In the genomic region with DNA sequence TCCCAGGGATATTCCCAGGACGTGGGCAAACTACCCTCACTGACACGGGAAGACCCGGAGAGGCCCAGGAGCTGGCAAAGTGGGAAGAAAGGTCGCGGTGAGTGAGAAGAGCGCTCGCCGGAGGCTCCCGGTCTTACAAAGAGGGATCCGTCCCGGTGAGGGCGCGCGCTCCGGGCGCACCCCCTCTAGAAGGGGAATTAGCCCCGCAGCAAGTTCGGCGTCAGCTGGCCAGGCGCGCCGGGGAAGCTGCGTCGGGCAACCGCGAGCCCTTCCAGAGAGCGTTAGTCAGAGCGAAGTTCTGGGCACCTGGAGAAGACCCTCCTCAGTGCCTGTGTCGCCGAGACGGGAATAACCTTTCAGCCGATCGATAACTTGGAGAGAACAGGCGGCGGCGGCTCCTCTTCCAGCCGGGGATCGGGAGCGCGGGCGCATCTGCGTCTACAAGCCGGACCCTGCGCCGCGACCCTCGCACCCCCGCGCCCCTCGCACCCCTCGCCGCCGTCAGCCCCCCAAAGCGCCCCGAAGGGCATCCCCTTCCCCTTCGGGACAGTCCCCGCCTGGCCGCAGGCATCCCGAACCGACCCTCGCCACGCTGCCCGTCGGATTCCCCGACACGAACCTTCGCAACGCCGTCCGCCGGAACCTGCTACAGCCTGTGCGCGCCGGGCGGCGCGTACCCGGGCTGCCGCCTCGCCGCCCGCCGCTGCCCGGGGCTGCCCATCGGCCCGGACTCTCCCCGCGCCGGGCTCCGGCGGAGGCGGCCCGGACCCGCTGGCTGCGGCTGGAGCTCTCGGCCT, we compare ENCODE assay signal across 1 cellular context.
TF ChIP-seq lines count a peak whose summit lies in the region.

No MANE protein-coding gene starts in this region.

TF ChIP-seq in HepG2, 621 proteins besides CTCF, POLR2A, EP300 and RAD21 (continued from another document):
- no peak for TF ChIP-seq TEAD2 (CRISPR knock-in tag; IDR thresholded peaks at IDR 0.05)
- no peak for TF ChIP-seq CREB1 (IDR thresholded peaks at IDR 0.05)
- no peak for TF ChIP-seq CREB1 (CRISPR knock-in tag; IDR thresholded peaks at IDR 0.05)
- no peak for TF ChIP-seq ISX (CRISPR knock-in tag; conservative IDR thresholded peaks at IDR 0.05)
- TF ChIP-seq ONECUT2 (CRISPR knock-in tag; IDR thresholded peaks at IDR 0.05): peak; percentile 64
